18 cellular contexts compared by ENCODE assay signal in the genomic region with DNA sequence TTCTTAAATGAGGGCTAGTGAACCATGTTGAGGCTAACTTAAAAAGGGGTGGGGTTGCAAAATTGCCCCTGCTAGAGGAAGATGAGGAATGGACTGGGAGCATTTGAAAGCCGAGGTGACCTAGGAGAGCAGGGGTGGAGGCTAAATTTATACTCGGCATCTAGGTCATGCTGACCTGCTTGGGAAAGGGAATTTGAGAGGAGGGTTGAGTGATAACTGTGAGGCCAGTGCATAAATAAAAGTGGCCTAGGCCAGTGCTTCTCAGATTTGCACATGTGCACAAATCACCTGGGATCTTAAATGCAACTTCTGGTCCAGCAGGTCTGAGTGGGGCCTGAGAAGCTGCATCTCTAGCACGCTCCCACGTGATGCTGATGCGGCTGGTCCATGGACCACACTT.
DNase-seq lines count a peak whose midpoint lies in the region; ATAC-seq, FAIRE-seq and TF ChIP-seq lines count a peak whose summit lies in the region.
"Had no signal": no experiment of that assay in that cellular context is flagged by ENCODE, and none has a peak within 500 bp of the region (broad histone marks: within the 10 kb centered on the region; RNA-seq: fewer than 3 reads in every experiment).

No MANE protein-coding gene starts in this region.

- H3K79me1 ChIP-seq in mesenchymal stem cell (replicated peaks; ENCODE audit: low read length, poor library complexity, severe bottlenecking), result no peaks in the 10 kb centered on the region

- TF ChIP-seq POLR2A in heart left ventricle (IDR thresholded peaks at IDR 0.05), result no peak
- TF ChIP-seq POLR2A in gastrocnemius medialis (IDR thresholded peaks at IDR 0.05), result no peak

- H3K4me3 ChIP-seq in heart left ventricle (no peak overlapping the region), right atrium auricular region (no peak overlapping the region), mesenchymal stem cell (ENCODE audit: insufficient read depth in 1 of 2, low read depth in 1 of 2, low read length in 2 of 2) (no peak overlapping the region), gastrocnemius medialis (no peak overlapping the region), H7 (ENCODE audit: insufficient read depth, low read depth, low read length) (no peak overlapping the region), small intestine (ENCODE audit: low read depth in 1 of 2, low read length in 2 of 2) (no peak overlapping the region)
- H3K4me3 ChIP-seq: A549 had no signal

- 63 to 75% (median 70%) methylated on average over 5 of the region's 5 CpGs for WGBS in heart left ventricle, 4 donors
- WGBS in mesenchymal stem cell, result 91% methylated on average over 5 of the region's 5 CpGs
- 86 to 92% (median 87%) methylated on average over 5 of the region's 5 CpGs for WGBS in small intestine, 3 donors

- H2BK120ac ChIP-seq in mesenchymal stem cell (ENCODE audit: low read depth, low read length), result peak overlapping the region; percentile 35

- FAIRE-seq in small intestine (lab: Jason Lieb, UNC), result no peak
- FAIRE-seq: A549, G401.6, GM12892 had no signal

- H2BK12ac ChIP-seq in mesenchymal stem cell (ENCODE audit: low read length in 2 of 2), result peak overlapping the region; percentile 49 to 85

- H2AK5ac ChIP-seq in mesenchymal stem cell (ENCODE audit: low read length, severe bottlenecking), result no peak overlapping the region

- no peak overlapping the region for H3K9ac ChIP-seq in mesenchymal stem cell (ENCODE audit: low read length)

- H4K8ac ChIP-seq in mesenchymal stem cell (ENCODE audit: low read length), result peak overlapping the region; percentile 27

- no peak overlapping the region for H2BK5ac ChIP-seq in mesenchymal stem cell (ENCODE audit: low read depth, low read length, poor library complexity, severe bottlenecking)

- H3K36me3 ChIP-seq in heart left ventricle (no peaks in the 10 kb centered on the region), right atrium auricular region (no peaks in the 10 kb centered on the region), mesenchymal stem cell (ENCODE audit: control insufficient read depth in 1 of 2, insufficient read depth in 2 of 2, low read depth in 1 of 2, low read length in 2 of 2) (no peaks in the 10 kb centered on the region), gastrocnemius medialis (no peaks in the 10 kb centered on the region), H7 (replicated peaks; ENCODE audit: control insufficient read depth, insufficient read depth, low read length) (no peaks in the 10 kb centered on the region), small intestine (ENCODE audit: control insufficient read depth in 2 of 2, insufficient read depth in 2 of 2, low read length in 2 of 2) (no peaks in the 10 kb centered on the region)

- H3K9me3 ChIP-seq in heart left ventricle (peaks cover 0 to 18% (median 0%) of the 10 kb centered on the region in 12 donors), right atrium auricular region (peaks cover 0 to 4% of the 10 kb centered on the region in 2 donors), mesenchymal stem cell (ENCODE audit: control insufficient read depth, low read length) (peaks cover 7% of the 10 kb centered on the region), gastrocnemius medialis (no peaks in the 10 kb centered on the region), small intestine (ENCODE audit: control insufficient read depth, low read depth) (no peaks in the 10 kb centered on the region)
- H3K9me3 ChIP-seq: A549 had no signal

- DNase-seq in heart left ventricle (peak in 2 of 5 donors; percentile 22 to 36), right atrium auricular region (ENCODE audit: low spot score) (no peak), mesenchymal stem cell (no peak), gastrocnemius medialis (peak; percentile 66 to 76), H7 (no peak), foreskin melanocyte (no peak), small intestine (no peak)
- DNase-seq: MV-4-11; NCI-H1105 treated with DMSO at 0.1 percent for 48 hours; NCI-H2081; NCI-H2171; NCI-H345; NCI-H524; NCI-H774; NK-92 treated with Interleukin-12 subunit alpha and Interleukin-12 subunit beta, amount 100 ng/mL, for 24 hours had no signal

- H3K14ac ChIP-seq in mesenchymal stem cell (ENCODE audit: low read length in 2 of 2), result no peak overlapping the region

- H3K4me1 ChIP-seq in heart left ventricle, result peaks cover 0 to 43% (median 17%) of the 10 kb centered on the region in 12 donors
- peaks cover 0 to 16% of the 10 kb centered on the region in 2 donors for H3K4me1 ChIP-seq in right atrium auricular region
- H3K4me1 ChIP-seq in mesenchymal stem cell (ENCODE audit: control insufficient read depth, insufficient read depth, low read depth, low read length), result peaks cover 9% of the 10 kb centered on the region
- H3K4me1 ChIP-seq in gastrocnemius medialis, result peaks cover 52 to 56% of the 10 kb centered on the region in 2 donors
- H3K4me1 ChIP-seq in small intestine (ENCODE audit: control insufficient read depth in 2 of 2, insufficient read depth in 1 of 2, low read depth in 1 of 2, low read length in 1 of 2), result no peaks in the 10 kb centered on the region

- peak overlapping the region in 1 of 2 experiments; percentile 29 for H3K4ac ChIP-seq in mesenchymal stem cell (ENCODE audit: low read depth in 1 of 2, low read length in 2 of 2)

- no peak overlapping the region for H3K4me2 ChIP-seq in mesenchymal stem cell (ENCODE audit: low read length, poor library complexity, severe bottlenecking)
- H3K4me2 ChIP-seq: A549 had no signal

- H2AFZ ChIP-seq in mesenchymal stem cell (ENCODE audit: low read depth, low read length), result no peak overlapping the region

- H3K27me3 ChIP-seq in heart left ventricle (no peaks in the 10 kb centered on the region), right atrium auricular region (no peaks in the 10 kb centered on the region), mesenchymal stem cell (ENCODE audit: control insufficient read depth in 1 of 2, insufficient read depth in 1 of 2, low read length in 2 of 2) (peaks cover 0 to 6% of the 10 kb centered on the region in 2 experiments), gastrocnemius medialis (no peaks in the 10 kb centered on the region), H7 (ENCODE audit: control insufficient read depth, insufficient read depth, low read length) (no peaks in the 10 kb centered on the region), small intestine (ENCODE audit: control insufficient read depth in 2 of 2, insufficient read depth in 2 of 2, low read length in 2 of 2) (no peaks in the 10 kb centered on the region)

- H3K27ac ChIP-seq in heart left ventricle, result peak overlapping the region in 9 of 12 donors; percentile 37 to 80 (median 59)
- no peak overlapping the region for H3K27ac ChIP-seq in right atrium auricular region
- no peak overlapping the region for H3K27ac ChIP-seq in mesenchymal stem cell (ENCODE audit: low read length, poor library complexity, severe bottlenecking)
- peak overlapping the region; percentile 86 to 91 (median 88) for H3K27ac ChIP-seq in gastrocnemius medialis
- H3K27ac ChIP-seq in small intestine (ENCODE audit: low read depth in 1 of 2, low read length in 1 of 2), result no peak overlapping the region

- intact Hi-C loops in heart left ventricle (cut with DNase I), result loop anchor here in 1 of 10 donors (10.0 kb wide), 1 partner anchor 46 kb away; no protein-coding TSS in a partner anchor
- intact Hi-C loops in gastrocnemius medialis (cut with DNase I; ENCODE audit: low total_unique reads), result loop anchor here (1.0 to 2.0 kb wide), 4 partner anchors 22 to 314 kb away; a partner anchor contains a TSS

- no peak overlapping the region for H3K23ac ChIP-seq in mesenchymal stem cell (ENCODE audit: low read length in 2 of 2)

- H3K18ac ChIP-seq in mesenchymal stem cell (ENCODE audit: low read depth in 1 of 2, low read length in 2 of 2), result peak overlapping the region; percentile 57 to 72

- in situ Hi-C loops in gastrocnemius medialis (cut with MboI; ENCODE audit: low sequenced_read_pairs in 4 of 4), result no loop called here

- peak in 3 of 4 donors; percentile 32 to 60 (median 53) for ATAC-seq in heart left ventricle
- peak; percentile 76 to 82 for ATAC-seq in gastrocnemius medialis

- H2BK15ac ChIP-seq in mesenchymal stem cell (ENCODE audit: low read depth, poor library complexity, severe bottlenecking), result no peak overlapping the region

- TF ChIP-seq CTCF in heart left ventricle (IDR thresholded peaks at IDR 0.05) (no peak), right atrium auricular region (IDR thresholded peaks at IDR 0.05) (no peak), gastrocnemius medialis (IDR thresholded peaks at IDR 0.05 in 4 of 5, conservative IDR thresholded peaks at IDR 0.05 in 1 of 5) (no peak)

- no peak overlapping the region for H4K91ac ChIP-seq in mesenchymal stem cell (ENCODE audit: low read length)

Comparison
In these comparisons a context has a peak if more than half of its experiments do, and no peak if none do; other contexts are left out.
1. H3K27ac ChIP-seq: peak in heart left ventricle (9 of 12) and gastrocnemius medialis (4 of 4); none in right atrium auricular region (0 of 2), mesenchymal stem cell (single experiment) and small intestine (0 of 2).
2. DNase-seq: peak in gastrocnemius medialis (2 of 2); none in right atrium auricular region (single experiment), mesenchymal stem cell (single experiment), H7 (single experiment), foreskin melanocyte (single experiment) and small intestine (single experiment).